Comparison of ENCODE assay signal across 1 cellular context in genomic region chr12:75720807-75721206, GRCh38.
TF ChIP-seq lines count a peak whose summit lies in the region.

No MANE protein-coding gene starts in this region.

TF ChIP-seq in H1, 55 proteins besides CTCF, POLR2A, EP300 and RAD21 (continued from another document):
- TF ChIP-seq HDAC2 (IDR thresholded peaks at IDR 0.05; ENCODE audit: borderline replicate concordance in 1 of 2, low read depth in 2 of 2, low read length in 2 of 2) = no peak
- no peak for TF ChIP-seq TAF1 (IDR thresholded peaks at IDR 0.05; ENCODE audit: low read depth, low read length)
- no peak for TF ChIP-seq TCF12 (IDR thresholded peaks at IDR 0.05; ENCODE audit: low read depth, low read length)
- no peak for TF ChIP-seq CHD7 (IDR thresholded peaks at IDR 0.05; ENCODE audit: insufficient replicate concordance, low read length)
- TF ChIP-seq SIN3A (conservative IDR thresholded peaks at IDR 0.05 in 1 of 2, IDR thresholded peaks at IDR 0.05 in 1 of 2; ENCODE audit: low read depth in 1 of 2, low read length in 2 of 2) = no peak
